Comparison of ENCODE assay signal across 1 cellular context in the genomic region with DNA sequence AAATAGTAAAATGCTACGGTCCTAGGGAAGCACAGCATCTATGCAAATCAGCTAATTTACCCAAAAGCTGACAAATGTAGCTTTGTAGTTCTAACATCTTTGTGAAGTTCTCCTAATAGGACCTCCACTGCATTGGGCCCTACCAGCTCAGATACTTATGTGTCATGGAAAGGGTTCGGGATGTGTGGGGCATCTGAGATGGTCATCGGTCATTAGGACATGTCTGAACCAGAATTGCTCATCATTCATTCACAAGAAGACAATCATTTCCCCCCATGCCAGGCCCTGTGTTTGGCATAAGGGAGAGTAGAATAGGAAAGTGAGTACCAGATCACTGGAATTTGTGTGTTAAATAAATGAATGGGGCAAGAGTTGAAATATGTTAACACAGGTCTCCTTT.
TF ChIP-seq lines count a peak whose summit lies in the region.

No MANE protein-coding gene starts in this region.

TF ChIP-seq in HCT116, 20 proteins besides CTCF, POLR2A, EP300 and RAD21 (continued from another document):
- TF ChIP-seq, protein P1, sequence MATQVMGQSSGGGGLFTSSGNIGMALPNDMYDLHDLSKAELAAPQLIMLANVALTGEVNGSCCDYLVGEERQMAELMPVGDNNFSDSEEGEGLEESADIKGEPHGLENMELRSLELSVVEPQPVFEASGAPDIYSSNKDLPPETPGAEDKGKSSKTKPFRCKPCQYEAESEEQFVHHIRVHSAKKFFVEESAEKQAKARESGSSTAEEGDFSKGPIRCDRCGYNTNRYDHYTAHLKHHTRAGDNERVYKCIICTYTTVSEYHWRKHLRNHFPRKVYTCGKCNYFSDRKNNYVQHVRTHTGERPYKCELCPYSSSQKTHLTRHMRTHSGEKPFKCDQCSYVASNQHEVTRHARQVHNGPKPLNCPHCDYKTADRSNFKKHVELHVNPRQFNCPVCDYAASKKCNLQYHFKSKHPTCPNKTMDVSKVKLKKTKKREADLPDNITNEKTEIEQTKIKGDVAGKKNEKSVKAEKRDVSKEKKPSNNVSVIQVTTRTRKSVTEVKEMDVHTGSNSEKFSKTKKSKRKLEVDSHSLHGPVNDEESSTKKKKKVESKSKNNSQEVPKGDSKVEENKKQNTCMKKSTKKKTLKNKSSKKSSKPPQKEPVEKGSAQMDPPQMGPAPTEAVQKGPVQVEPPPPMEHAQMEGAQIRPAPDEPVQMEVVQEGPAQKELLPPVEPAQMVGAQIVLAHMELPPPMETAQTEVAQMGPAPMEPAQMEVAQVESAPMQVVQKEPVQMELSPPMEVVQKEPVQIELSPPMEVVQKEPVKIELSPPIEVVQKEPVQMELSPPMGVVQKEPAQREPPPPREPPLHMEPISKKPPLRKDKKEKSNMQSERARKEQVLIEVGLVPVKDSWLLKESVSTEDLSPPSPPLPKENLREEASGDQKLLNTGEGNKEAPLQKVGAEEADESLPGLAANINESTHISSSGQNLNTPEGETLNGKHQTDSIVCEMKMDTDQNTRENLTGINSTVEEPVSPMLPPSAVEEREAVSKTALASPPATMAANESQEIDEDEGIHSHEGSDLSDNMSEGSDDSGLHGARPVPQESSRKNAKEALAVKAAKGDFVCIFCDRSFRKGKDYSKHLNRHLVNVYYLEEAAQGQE (IDR thresholded peaks at IDR 0.05; ENCODE audit: low read depth): no peak
- TF ChIP-seq EGR1 (IDR thresholded peaks at IDR 0.05; ENCODE audit: low read depth) (no peak), EZH2phosphoT487 (IDR thresholded peaks at IDR 0.05; ENCODE audit: borderline replicate concordance) (no peak), TCF7L2 (IDR thresholded peaks at IDR 0.05; ENCODE audit: borderline replicate concordance, extremely low read depth, insufficient read depth, insufficient read length) (no peak), ELF1 (IDR thresholded peaks at IDR 0.05; ENCODE audit: borderline replicate concordance, low read depth) (no peak), EZH2 (IDR thresholded peaks at IDR 0.05) (no peak), FOSL1 (IDR thresholded peaks at IDR 0.05; ENCODE audit: low read depth) (no peak), SP1 (IDR thresholded peaks at IDR 0.05; ENCODE audit: low read depth) (no peak), CEBPB (IDR thresholded peaks at IDR 0.05; ENCODE audit: low read depth) (no peak), POLR2AphosphoS5 (IDR thresholded peaks at IDR 0.05; ENCODE audit: low read depth, low read length) (no peak)
- TF ChIP-seq, protein P2, sequence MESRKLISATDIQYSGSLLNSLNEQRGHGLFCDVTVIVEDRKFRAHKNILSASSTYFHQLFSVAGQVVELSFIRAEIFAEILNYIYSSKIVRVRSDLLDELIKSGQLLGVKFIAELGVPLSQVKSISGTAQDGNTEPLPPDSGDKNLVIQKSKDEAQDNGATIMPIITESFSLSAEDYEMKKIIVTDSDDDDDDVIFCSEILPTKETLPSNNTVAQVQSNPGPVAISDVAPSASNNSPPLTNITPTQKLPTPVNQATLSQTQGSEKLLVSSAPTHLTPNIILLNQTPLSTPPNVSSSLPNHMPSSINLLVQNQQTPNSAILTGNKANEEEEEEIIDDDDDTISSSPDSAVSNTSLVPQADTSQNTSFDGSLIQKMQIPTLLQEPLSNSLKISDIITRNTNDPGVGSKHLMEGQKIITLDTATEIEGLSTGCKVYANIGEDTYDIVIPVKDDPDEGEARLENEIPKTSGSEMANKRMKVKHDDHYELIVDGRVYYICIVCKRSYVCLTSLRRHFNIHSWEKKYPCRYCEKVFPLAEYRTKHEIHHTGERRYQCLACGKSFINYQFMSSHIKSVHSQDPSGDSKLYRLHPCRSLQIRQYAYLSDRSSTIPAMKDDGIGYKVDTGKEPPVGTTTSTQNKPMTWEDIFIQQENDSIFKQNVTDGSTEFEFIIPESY (IDR thresholded peaks at IDR 0.05; ENCODE audit: extremely low read depth, insufficient replicate concordance, low read length): no peak
